8 cellular contexts compared by ENCODE assay signal in genomic region chr1:21289127-21289526, GRCh38. TPM values are rescaled to one million over a fixed set of nuclear protein-coding genes. Genes with fewer than 3 reads are reported as not detected.
DNase-seq lines count a peak whose midpoint lies in the region; ATAC-seq and TF ChIP-seq lines count a peak whose summit lies in the region.

No MANE protein-coding gene starts in this region.

- peaks cover 11% of the 10 kb centered on the region for H3K79me2 ChIP-seq in SU-DHL-6 (ENCODE audit: insufficient read depth, low read length)
- peaks cover 28% of the 10 kb centered on the region for H3K79me2 ChIP-seq in fibroblast of lung (ENCODE audit: control insufficient read depth, insufficient read depth, low read length)

- CTCF ChIA-PET in Calu3 (lab: Charles Lee): no interaction called here

- H3K4me1 ChIP-seq in fibroblast of lung (ENCODE audit: control insufficient read depth, extremely low read depth, insufficient read depth, low read length): peaks cover 17% of the 10 kb centered on the region
- H3K4me1 ChIP-seq in rectal smooth muscle tissue (ENCODE audit: control insufficient read depth, insufficient read depth, low read length): peaks cover 5% of the 10 kb centered on the region

- H3K27ac ChIP-seq in SU-DHL-6 (ENCODE audit: low read depth, low read length) (peak overlapping the region; percentile 97), fibroblast of lung (ENCODE audit: insufficient read depth, low read length) (peak overlapping the region; percentile 17), rectal smooth muscle tissue (ENCODE audit: low read depth, low read length) (no peak overlapping the region)

- no peak for ATAC-seq in HG03460 (IDR thresholded peaks at IDR 0.05; ENCODE audit: unreplicated experiment)

- H2AFZ ChIP-seq in SU-DHL-6 (ENCODE audit: low read depth, low read length, severe bottlenecking): no peak overlapping the region
- H2AFZ ChIP-seq in fibroblast of lung (ENCODE audit: low read length): no peak overlapping the region

- BruUV-seq in Calu3 (replicated peaks; lab: Mats Ljungman, UMichigan): no TSS peak

- H3K27me3 Mint-ChIP-seq in Calu3 (ENCODE audit: unreplicated experiment): no peaks in the 10 kb centered on the region

- H3K27ac Mint-ChIP-seq in Calu3 (ENCODE audit: unreplicated experiment): no peak overlapping the region

- peaks cover 14% of the 10 kb centered on the region for H3K36me3 Mint-ChIP-seq in Calu3 (ENCODE audit: insufficient read depth, unreplicated experiment)

- H3K9ac ChIP-seq in SU-DHL-6 (ENCODE audit: low read length): peak overlapping the region; percentile 64; the same call in 1 of the 2 replicates
- peak overlapping the region; percentile 13 for H3K9ac ChIP-seq in fibroblast of lung (ENCODE audit: insufficient read depth, low read length)
- H3K9ac ChIP-seq in rectal smooth muscle tissue (ENCODE audit: low read length): no peak overlapping the region

- H3K9me3 ChIP-seq in SU-DHL-6 (ENCODE audit: insufficient read depth, low read length) (no peaks in the 10 kb centered on the region), fibroblast of lung (ENCODE audit: control insufficient read depth, insufficient read depth, low read depth, low read length) (no peaks in the 10 kb centered on the region)

- H3K27me3 ChIP-seq in SU-DHL-6 (ENCODE audit: low read length) (no peaks in the 10 kb centered on the region), fibroblast of lung (ENCODE audit: control insufficient read depth, insufficient read depth, low read length) (no peaks in the 10 kb centered on the region), rectal smooth muscle tissue (ENCODE audit: control insufficient read depth, insufficient read depth, low read length) (no peaks in the 10 kb centered on the region)

- DNase-seq in Calu3 (no peak), fibroblast of lung (ENCODE audit: low read depth in 2 of 2) (no peak), GM03348 (ENCODE audit: low spot score) (no peak), NCI-H345 (lab: John Stamatoyannopoulos, UW) (no peak), NCI-H526 treated with DMSO at 0.1 percent for 48 hours (lab: John Stamatoyannopoulos, UW) (no peak)

- H3K4me3 ChIP-seq in SU-DHL-6 (ENCODE audit: insufficient read depth, low read length, poor library complexity, severe bottlenecking) (no peak overlapping the region), fibroblast of lung (replicated peaks in 1 of 4; ENCODE audit: control extremely low read depth in 1 of 4, insufficient read depth in 1 of 4, low read depth in 3 of 4, low read length in 4 of 4) (peak overlapping the region; percentile 58 to 80 (median 67)), rectal smooth muscle tissue (ENCODE audit: low read length) (peak overlapping the region; percentile 80)

- TF ChIP-seq CTCF in Calu3 (IDR thresholded peaks at IDR 0.05; ENCODE audit: unreplicated experiment) (no peak), SU-DHL-6 (IDR thresholded peaks at IDR 0.05; ENCODE audit: insufficient read depth, low read length, poor library complexity, severe bottlenecking) (no peak), fibroblast of lung (conservative IDR thresholded peaks at IDR 0.05 in 1 of 2, IDR thresholded peaks at IDR 0.05 in 1 of 2; ENCODE audit: low read depth in 1 of 2, low read length in 2 of 2) (no peak)

- H3F3A ChIP-seq in SU-DHL-6 (ENCODE audit: insufficient read depth): peaks cover 48% of the 10 kb centered on the region

- no peaks in the 10 kb centered on the region for H3K9me3 Mint-ChIP-seq in Calu3 (ENCODE audit: low read depth, unreplicated experiment)

- H4K20me1 ChIP-seq in SU-DHL-6 (ENCODE audit: low read depth, low read length) (no peaks in the 10 kb centered on the region), fibroblast of lung (ENCODE audit: control insufficient read depth, extremely low read depth, insufficient read depth, low read length) (no peaks in the 10 kb centered on the region)

- H3K4me3 Mint-ChIP-seq in Calu3 (ENCODE audit: low read depth, unreplicated experiment): peak overlapping the region; percentile 76

- peaks cover 20% of the 10 kb centered on the region for H3K4me1 Mint-ChIP-seq in Calu3 (ENCODE audit: low read depth, unreplicated experiment)

- H3K36me3 ChIP-seq in SU-DHL-6 (ENCODE audit: low read length) (0 out of 2 replicates have a peak, but pooled peaks cover 3% of the 10 kb centered on the region), fibroblast of lung (ENCODE audit: control insufficient read depth, insufficient read depth, low read length) (peaks cover 2% of the 10 kb centered on the region), rectal smooth muscle tissue (ENCODE audit: control insufficient read depth, insufficient read depth, low read length) (peaks cover under 1% of the 10 kb centered on the region)

- H3K4me2 ChIP-seq in SU-DHL-6 (ENCODE audit: low read depth, low read length, poor library complexity, severe bottlenecking) (peak overlapping the region; percentile 90), fibroblast of lung (ENCODE audit: extremely low read depth, insufficient read depth, low read length) (peak overlapping the region; percentile 92)

- H3K9me2 ChIP-seq in SU-DHL-6 (replicated peaks; ENCODE audit: insufficient read depth, low read length): no peaks in the 10 kb centered on the region

- intact Hi-C loops in Calu3 (cut with micrococcal nuclease; ENCODE audit: unreplicated experiment): no loop called here

RNA-seq across cellular contexts. Expression of gene ECE1, which starts 1.1 kb away (rescaled TPM):
- total RNA-seq in Calu3 (2022) (83.0 and 101 TPM in 2 replicates), fibroblast of lung (57.3 and 138 TPM in 2 replicates)
- polyA plus RNA-seq in fibroblast of lung: 131 and 137 TPM in 2 replicates
- polyA plus RNA-seq in fibroblast of lung (2012): 145 and 152 TPM in 2 replicates
- polyA minus RNA-seq in fibroblast of lung (ENCODE audit: low replicate concordance): 228 and 250 TPM in 2 replicates
